ENCODE assay signal across 8 cellular contexts in genomic region chr22:24325105-24325757, GRCh38. TPM values are rescaled to one million over a fixed set of nuclear protein-coding genes. Genes with fewer than 3 reads are reported as not detected.
DNase-seq lines count a peak whose midpoint lies in the region; ATAC-seq, FAIRE-seq and TF ChIP-seq lines count a peak whose summit lies in the region.

No MANE protein-coding gene starts in this region.

- ATAC-seq in GM23338, result peak; percentile 63
- no peak for ATAC-seq in HG03571 (IDR thresholded peaks at IDR 0.05; ENCODE audit: unreplicated experiment)

- H3K9me3 ChIP-seq in NT2/D1 (ENCODE audit: insufficient read depth, low read length), result no peaks in the 10 kb centered on the region
- no peaks in the 10 kb centered on the region for H3K9me3 ChIP-seq in kidney (ENCODE audit: control insufficient read depth in 1 of 2, low read length in 2 of 2)
- no peaks in the 10 kb centered on the region for H3K9me3 ChIP-seq in subcutaneous abdominal adipose tissue (ENCODE audit: control insufficient read depth in 5 of 5, low read length in 5 of 5)

- no peaks in the 10 kb centered on the region for H3F3A ChIP-seq in GM23338 (replicated peaks; ENCODE audit: low read depth)

- H3K4me2 ChIP-seq in GM23338, result no peak overlapping the region

- H3K36me3 ChIP-seq in GM23338 (ENCODE audit: insufficient read depth), result peaks cover 25% of the 10 kb centered on the region
- H3K36me3 ChIP-seq in NT2/D1 (ENCODE audit: insufficient read depth, insufficient read length, low read length), result peaks cover 70% of the 10 kb centered on the region
- H3K36me3 ChIP-seq in kidney (ENCODE audit: control insufficient read depth in 1 of 2, insufficient read depth in 2 of 2, low read length in 2 of 2), result peaks cover 16 to 28% of the 10 kb centered on the region in 2 donors
- H3K36me3 ChIP-seq in subcutaneous abdominal adipose tissue (ENCODE audit: control insufficient read depth in 5 of 5, insufficient read depth in 5 of 5, low read length in 5 of 5), result peaks cover 12 to 40% (median 29%) of the 10 kb centered on the region in 5 donors

- H3K9me3 Mint-ChIP-seq in GM23338, result no peaks in the 10 kb centered on the region

- no peaks in the 10 kb centered on the region for H3K9me2 ChIP-seq in GM23338 (ENCODE audit: insufficient read depth)

- peak; percentile 95 for FAIRE-seq in kidney (lab: Jason Lieb, UNC)

- intact Hi-C loops in kidney (cut with DNase I), result loop anchor here (10.0 kb wide), 1 partner anchor 200 kb away; no protein-coding TSS in a partner anchor

- H3K27ac Mint-ChIP-seq in GM23338, result peak overlapping the region; percentile 63; the same call in 1 of the 2 replicates

- H3K79me2 ChIP-seq in GM23338 (replicated peaks; ENCODE audit: insufficient read depth), result peaks cover 22% of the 10 kb centered on the region

- TF ChIP-seq CTCF in GM23338 (conservative IDR thresholded peaks at IDR 0.05; ENCODE audit: low read depth in 2 of 2), result peak; percentile 55 to 70
- peak; percentile 70 for TF ChIP-seq CTCF in kidney (IDR thresholded peaks at IDR 0.05; ENCODE audit: borderline replicate concordance, extremely low read depth, insufficient read depth)

- H3K27me3 Mint-ChIP-seq in GM23338 (ENCODE audit: insufficient read depth, low read depth, poor library complexity), result peaks cover 2% of the 10 kb centered on the region

- H3K36me3 Mint-ChIP-seq in GM23338 (ENCODE audit: low read depth), result peaks cover 50% of the 10 kb centered on the region

- H3K4me3 ChIP-seq in GM23338, result no peak overlapping the region
- no peak overlapping the region for H3K4me3 ChIP-seq in NT2/D1 (ENCODE audit: insufficient read length, low read depth)
- no peak overlapping the region for H3K4me3 ChIP-seq in kidney (ENCODE audit: low read length in 2 of 2)
- no peak overlapping the region for H3K4me3 ChIP-seq in subcutaneous abdominal adipose tissue (ENCODE audit: low read depth in 1 of 5, low read length in 5 of 5)

- no peaks in the 10 kb centered on the region for H3K4me1 ChIP-seq in GM23338 (ENCODE audit: insufficient read depth)
- H3K4me1 ChIP-seq in NT2/D1 (ENCODE audit: insufficient read depth, insufficient read length), result no peaks in the 10 kb centered on the region
- peaks cover 0 to 2% of the 10 kb centered on the region in 2 donors for H3K4me1 ChIP-seq in kidney (ENCODE audit: control insufficient read depth in 1 of 2, insufficient read depth in 1 of 2, low read depth in 1 of 2, low read length in 2 of 2)
- peaks cover 0 to 8% (median 4%) of the 10 kb centered on the region in 5 donors for H3K4me1 ChIP-seq in subcutaneous abdominal adipose tissue (ENCODE audit: control insufficient read depth in 5 of 5, insufficient read depth in 5 of 5, low read length in 5 of 5)

- H3K27me3 ChIP-seq in GM23338 (ENCODE audit: insufficient read depth) (no peaks in the 10 kb centered on the region), NT2/D1 (ENCODE audit: insufficient read depth, insufficient read length) (no peaks in the 10 kb centered on the region), subcutaneous abdominal adipose tissue (ENCODE audit: control insufficient read depth in 5 of 5, insufficient read depth in 4 of 5, low read length in 5 of 5) (no peaks in the 10 kb centered on the region)

- H3K27ac ChIP-seq in GM23338 (ENCODE audit: low read depth), result no peak overlapping the region
- no peak overlapping the region for H3K27ac ChIP-seq in kidney (ENCODE audit: low read depth in 2 of 2, low read length in 2 of 2)
- H3K27ac ChIP-seq in subcutaneous abdominal adipose tissue (ENCODE audit: low read depth, low read length), result peak overlapping the region; percentile 12

- no peak overlapping the region for H3K9ac ChIP-seq in NT2/D1 (ENCODE audit: insufficient read length, low read depth)
- H3K9ac ChIP-seq in kidney (ENCODE audit: low read length in 2 of 2), result no peak overlapping the region
- no peak overlapping the region for H3K9ac ChIP-seq in subcutaneous abdominal adipose tissue (ENCODE audit: low read length in 5 of 5)

- no peak overlapping the region for H2AFZ ChIP-seq in GM23338

- H3K4me3 Mint-ChIP-seq in GM23338, result no peak overlapping the region

- H3K4me1 Mint-ChIP-seq in GM23338, result 0 out of 3 replicates have a peak, but pooled peaks cover 2% of the 10 kb centered on the region

- no peaks in the 10 kb centered on the region; the same call in none of the 2 replicates for H4K20me1 ChIP-seq in GM23338 (replicated peaks; ENCODE audit: insufficient read depth)

- DNase-seq in COR-L47 (lab: John Stamatoyannopoulos, UW) (peak; percentile 45), GM23338 (ENCODE audit: low spot score) (peak; percentile 54), NT2/D1 (ENCODE audit: low read depth, low spot score) (peak; percentile 9), brain pericyte (ENCODE audit: low read depth, low spot score) (peak; percentile 62), kidney (no peak)
- DNase-seq in effector CD8-positive, alpha-beta T cell (lab: John Stamatoyannopoulos, UW), result no peak

TF ChIP-seq in GM23338, 12 proteins besides CTCF, POLR2A, EP300 and RAD21 (continues in another document):
- TF ChIP-seq EZH2phosphoT487 (IDR thresholded peaks at IDR 0.05; ENCODE audit: unreplicated experiment) (no peak), ETS1 (IDR thresholded peaks at IDR 0.05) (no peak), CREB1 (CRISPR knock-in tag; IDR thresholded peaks at IDR 0.05; ENCODE audit: low read depth) (no peak), POLR2AphosphoS5 (IDR thresholded peaks at IDR 0.05; ENCODE audit: low read depth) (no peak), ZNF331 (CRISPR knock-in tag; IDR thresholded peaks at IDR 0.05; ENCODE audit: low read depth) (no peak), ZNF114 (CRISPR knock-in tag; IDR thresholded peaks at IDR 0.05) (no peak)

RNA-seq across cellular contexts. Expression of gene SPECC1L, which starts 54.6 kb away (rescaled TPM):
- 35.2 and 44.7 TPM in 2 replicates for total RNA-seq in GM23338 (2014; rRNA removed; shearing (Covaris generic))
- polyA plus RNA-seq in GM23338 (2016; fragmentation: Nextera tagmentation; extraction: Ambion mirVana) (17.9 and 24.3 TPM in 2 replicates), kidney (ENCODE audit: insufficient read depth, low read depth, low replicate concordance) (11.1 TPM)
- 65.8 TPM for total RNA-seq in kidney

Comparison
In these comparisons a context has a peak if more than half of its experiments do, and no peak if none do; other contexts are left out.
1. DNase-seq: peak in COR-L47 (single experiment), GM23338 (single experiment), NT2/D1 (single experiment) and brain pericyte (single experiment); none in kidney (single experiment) and effector CD8-positive, alpha-beta T cell (single experiment).